9 cellular contexts compared by ENCODE assay signal in genomic region chr17:72719582-72720493, GRCh38.
DNase-seq lines count a peak whose midpoint lies in the region; ATAC-seq and TF ChIP-seq lines count a peak whose summit lies in the region.
"Had no signal": no experiment of that assay in that cellular context is flagged by ENCODE, and none has a peak within 500 bp of the region (broad histone marks: within the 10 kb centered on the region; RNA-seq: fewer than 3 reads in every experiment).

No MANE protein-coding gene starts in this region.

- H3K36me3 Mint-ChIP-seq in activated CD8-positive, alpha-beta T cell treated with anti-CD3 and anti-CD28 coated beads for 36 hours (ENCODE audit: low read depth): peaks cover 2% of the 10 kb centered on the region
- peaks cover 6% of the 10 kb centered on the region for H3K36me3 Mint-ChIP-seq in MCF 10A (ENCODE audit: insufficient read depth, unreplicated experiment)

- H3K4me3 Mint-ChIP-seq in activated CD8-positive, alpha-beta T cell treated with anti-CD3 and anti-CD28 coated beads for 36 hours: peak overlapping the region; percentile 56
- no peak overlapping the region for H3K4me3 Mint-ChIP-seq in MCF 10A (ENCODE audit: unreplicated experiment)
- H3K4me3 Mint-ChIP-seq: activated B cell treated with CpG ODN at 0.5 μM for 24 hours had no signal

- CTCF ChIA-PET in activated CD8-positive, alpha-beta T cell treated with anti-CD3 and anti-CD28 coated beads for 36 hours (lab: Charles Lee): interaction anchor here (1.1 to 7.3 kb wide), 9 partner anchors 7 to 650 kb away, joined by 3 to 67 read pairs (median 7); no protein-coding TSS in a partner anchor
- CTCF ChIA-PET in MCF 10A (lab: Yijun Ruan, JAX): interaction anchor here (0.6 to 2.5 kb wide), 4 partner anchors 8 to 466 kb away, joined by 3 to 12 read pairs (median 12); no protein-coding TSS in a partner anchor

- no peaks in the 10 kb centered on the region for H3K27me3 Mint-ChIP-seq in activated CD8-positive, alpha-beta T cell treated with anti-CD3 and anti-CD28 coated beads for 36 hours
- H3K27me3 Mint-ChIP-seq in MCF 10A (ENCODE audit: insufficient read depth, unreplicated experiment): no peaks in the 10 kb centered on the region
- H3K27me3 Mint-ChIP-seq: activated B cell treated with CpG ODN at 0.5 μM for 24 hours had no signal

- H3K4me3 ChIP-seq in Jurkat, Clone E6-1 (ENCODE audit: low read length): peak overlapping the region; percentile 32
- no peak overlapping the region for H3K4me3 ChIP-seq in left lung

- ATAC-seq in activated CD8-positive, alpha-beta T cell treated with anti-CD3 and anti-CD28 coated beads for 36 hours: peak; percentile 92
- ATAC-seq in left lung (peak; percentile 37), HG03159 (IDR thresholded peaks at IDR 0.05; ENCODE audit: unreplicated experiment) (no peak), HG02763 (IDR thresholded peaks at IDR 0.05; ENCODE audit: unreplicated experiment) (no peak)

- no TSS peak for BruUV-seq in MCF 10A (replicated peaks; lab: Mats Ljungman, UMichigan)

- DNase-seq in Jurkat, Clone E6-1 (ENCODE audit: low read depth, low spot score): peak; percentile 56
- DNase-seq in activated CD8-positive, alpha-beta T cell treated with anti-CD3 and anti-CD28 coated beads for 36 hours: peak; percentile 87
- DNase-seq in left lung (no peak), stromal cell of bone marrow (ENCODE audit: low read depth) (peak; percentile 44), MCF 10A (ENCODE audit: unreplicated experiment) (no peak), HK-2 (ENCODE audit: unreplicated experiment) (no peak)
- DNase-seq: activated B cell treated with CpG ODN at 0.5 μM for 24 hours had no signal

- H3K4me1 Mint-ChIP-seq in activated CD8-positive, alpha-beta T cell treated with anti-CD3 and anti-CD28 coated beads for 36 hours (ENCODE audit: low read depth): peaks cover 24% of the 10 kb centered on the region
- H3K4me1 Mint-ChIP-seq in MCF 10A (ENCODE audit: insufficient read depth, unreplicated experiment): peaks cover 30% of the 10 kb centered on the region

- POLR2A ChIA-PET in activated CD8-positive, alpha-beta T cell treated with anti-CD3 and anti-CD28 coated beads for 36 hours (lab: Charles Lee): interaction anchor here (0.7 to 1.2 kb wide), 4 partner anchors 14 to 425 kb away, joined by 3 read pairs; no protein-coding TSS in a partner anchor
- POLR2A ChIA-PET in MCF 10A (lab: Yijun Ruan, JAX): interaction anchor here (0.5 to 1.0 kb wide), 2 partner anchors 22 to 512 kb away, joined by 3 to 4 read pairs; a partner anchor contains a TSS

- intact Hi-C loops in activated CD8-positive, alpha-beta T cell treated with anti-CD3 and anti-CD28 coated beads for 36 hours (cut with micrococcal nuclease): loop anchor here (10.0 kb wide), 1 partner anchor 265 kb away; no protein-coding TSS in a partner anchor
- intact Hi-C loops in left lung (cut with DNase I): loop anchor here in 1 of 2 donors (10.0 kb wide), 2 partner anchors 155 to 435 kb away; no protein-coding TSS in a partner anchor
- intact Hi-C loops in MCF 10A (cut with micrococcal nuclease): no loop called here

- H3K27ac Mint-ChIP-seq in activated CD8-positive, alpha-beta T cell treated with anti-CD3 and anti-CD28 coated beads for 36 hours: peak overlapping the region; percentile 85
- no peak overlapping the region for H3K27ac Mint-ChIP-seq in MCF 10A (ENCODE audit: low read depth, unreplicated experiment)
- H3K27ac Mint-ChIP-seq: activated B cell treated with CpG ODN at 0.5 μM for 24 hours had no signal

- H3K4me1 ChIP-seq in left lung: peaks cover 0 to 13% of the 10 kb centered on the region in 2 donors

- no peaks in the 10 kb centered on the region for H3K27me3 ChIP-seq in left lung

- H3K9me3 Mint-ChIP-seq in activated CD8-positive, alpha-beta T cell treated with anti-CD3 and anti-CD28 coated beads for 36 hours: no peaks in the 10 kb centered on the region
- no peaks in the 10 kb centered on the region for H3K9me3 Mint-ChIP-seq in MCF 10A (ENCODE audit: unreplicated experiment)
- H3K9me3 Mint-ChIP-seq: activated B cell treated with CpG ODN at 0.5 μM for 24 hours had no signal

- peak overlapping the region in 1 of 2 donors; percentile 7 for H3K27ac ChIP-seq in left lung

- TF ChIP-seq CTCF in activated CD8-positive, alpha-beta T cell treated with anti-CD3 and anti-CD28 coated beads for 36 hours (IDR thresholded peaks at IDR 0.05): no peak
- TF ChIP-seq CTCF in left lung (IDR thresholded peaks at IDR 0.05) (no peak), MCF 10A (IDR thresholded peaks at IDR 0.05; ENCODE audit: unreplicated experiment) (no peak)

- H3K36me3 ChIP-seq in left lung: no peaks in the 10 kb centered on the region

- no peaks in the 10 kb centered on the region for H3K9me3 ChIP-seq in left lung

Comparison
In these comparisons a context has a peak if more than half of its experiments do, and no peak if none do; other contexts are left out.
1. DNase-seq: peak in Jurkat, Clone E6-1 (single experiment), activated CD8-positive, alpha-beta T cell treated with anti-CD3 and anti-CD28 coated beads for 36 hours (single experiment) and stromal cell of bone marrow (single experiment); none in left lung (0 of 2), MCF 10A (single experiment) and HK-2 (single experiment).
2. ATAC-seq: peak in activated CD8-positive, alpha-beta T cell treated with anti-CD3 and anti-CD28 coated beads for 36 hours (single experiment) and left lung (single experiment); none in HG03159 (single experiment) and HG02763 (single experiment).